1 cellular context compared by ENCODE assay signal in genomic region chr3:173747427-173747826, GRCh38.
A peak's percentile ranks its signal among the peaks of the same experiment; 100 is the strongest.
TF ChIP-seq lines count a peak whose summit lies in the region.

No MANE protein-coding gene starts in this region.

TF ChIP-seq in SK-N-SH, 30 proteins besides CTCF, POLR2A, EP300 and RAD21 (continued from another document):
- peak; percentile 25; the same call in 1 of the 2 replicates for TF ChIP-seq FOXM1 (IDR thresholded peaks at IDR 0.05; ENCODE audit: low read depth)
- TF ChIP-seq JUND (IDR thresholded peaks at IDR 0.05), result peak; percentile 82
- no peak; the same call in 1 of the 2 replicates for TF ChIP-seq NFIC (IDR thresholded peaks at IDR 0.05; ENCODE audit: borderline replicate concordance)
- no peak for TF ChIP-seq FOXJ3 (CRISPR knock-in tag; IDR thresholded peaks at IDR 0.05)
- TF ChIP-seq SIN3A (IDR thresholded peaks at IDR 0.05; ENCODE audit: borderline replicate concordance, low read depth, low read length), result no peak
- peak; percentile 85 for TF ChIP-seq FOSL2 (IDR thresholded peaks at IDR 0.05; ENCODE audit: borderline replicate concordance, low read depth)
- no peak for TF ChIP-seq GABPA (IDR thresholded peaks at IDR 0.05; ENCODE audit: low read depth)
- no peak for TF ChIP-seq RXRA (IDR thresholded peaks at IDR 0.05; ENCODE audit: borderline replicate concordance, low read depth)
- peak; percentile 72 for TF ChIP-seq PBX3 (IDR thresholded peaks at IDR 0.05)
- TF ChIP-seq USF2 (IDR thresholded peaks at IDR 0.05; ENCODE audit: borderline replicate concordance, low read depth, low read length), result no peak
- peak; percentile 57; the same call in 1 of the 2 replicates for TF ChIP-seq MEF2A (IDR thresholded peaks at IDR 0.05; ENCODE audit: borderline replicate concordance, low read depth)
- TF ChIP-seq IRF3 (IDR thresholded peaks at IDR 0.05; ENCODE audit: low read depth, low read length), result no peak
- TF ChIP-seq TEAD4 (IDR thresholded peaks at IDR 0.05; ENCODE audit: borderline replicate concordance, insufficient read depth), result peak; percentile 61; the same call in 1 of the 2 replicates
- peak; percentile 56 for TF ChIP-seq TCF12 (IDR thresholded peaks at IDR 0.05)
- TF ChIP-seq TAF1 (IDR thresholded peaks at IDR 0.05; ENCODE audit: borderline replicate concordance, low read depth, low read length), result no peak
- TF ChIP-seq CHD2 (IDR thresholded peaks at IDR 0.05; ENCODE audit: low read length, partially characterized antibody), result no peak
- no peak for TF ChIP-seq MXI1 (IDR thresholded peaks at IDR 0.05; ENCODE audit: low read depth, low read length)
- TF ChIP-seq SMC3 (IDR thresholded peaks at IDR 0.05; ENCODE audit: low read depth, low read length), result no peak
- TF ChIP-seq ZBTB33 (IDR thresholded peaks at IDR 0.05; ENCODE audit: borderline replicate concordance, low read depth), result no peak
